Comparison of ENCODE assay signal across 24 cellular contexts in the genomic region with DNA sequence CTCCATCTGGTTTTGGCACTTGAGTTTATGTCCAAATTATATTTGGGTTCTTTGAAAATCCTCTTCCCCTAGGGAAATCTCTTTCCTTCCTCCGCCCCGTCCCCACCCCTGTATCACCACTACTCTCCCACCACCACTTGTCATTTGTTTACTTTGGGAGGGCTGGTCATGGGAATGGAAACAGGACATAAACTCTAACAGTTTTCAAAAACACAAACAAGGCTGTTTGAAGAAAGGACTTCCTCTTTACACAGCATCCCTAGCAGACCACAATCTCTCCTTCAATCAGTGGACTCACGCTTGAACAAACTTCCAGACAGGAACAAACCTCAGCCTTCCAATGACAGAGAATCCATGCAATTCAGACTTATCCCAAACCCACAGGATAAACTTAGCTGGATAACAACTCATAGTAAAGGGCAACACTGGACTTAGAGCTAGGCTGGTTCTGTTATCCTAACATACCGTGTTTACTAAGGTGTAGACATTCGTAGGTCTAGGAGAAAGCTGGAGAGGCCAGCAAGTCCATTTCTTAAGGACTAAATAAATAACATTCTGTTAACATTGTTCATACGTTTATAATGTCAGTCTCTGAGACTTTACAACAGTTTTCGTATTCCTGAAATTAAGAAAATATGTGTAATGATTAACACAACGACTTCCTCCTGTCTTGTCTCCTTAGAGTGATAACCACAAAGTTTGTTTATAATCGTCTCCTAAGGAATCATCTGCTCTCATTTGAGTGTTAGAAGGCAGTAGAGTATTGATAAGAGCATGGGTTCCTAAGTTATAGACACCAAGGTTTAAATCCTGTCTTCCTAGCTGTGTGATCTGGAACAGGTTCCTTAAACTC. TPM values are rescaled to one million over a fixed set of nuclear protein-coding genes. Genes with fewer than 3 reads are reported as not detected.
A peak's percentile ranks its signal among the peaks of the same experiment; 100 is the strongest.
DNase-seq lines count a peak whose midpoint lies in the region; ATAC-seq, FAIRE-seq and TF ChIP-seq lines count a peak whose summit lies in the region.
"Had no signal": no experiment of that assay in that cellular context is flagged by ENCODE, and none has a peak within 500 bp of the region (broad histone marks: within the 10 kb centered on the region; RNA-seq: fewer than 3 reads in every experiment).

No MANE protein-coding gene starts in this region.

- no peak overlapping the region for H3K9ac ChIP-seq in BLaER1
- H3K9ac ChIP-seq in IMR-90 (ENCODE audit: low read depth, low read length), result no peak overlapping the region
- no peak overlapping the region for H3K9ac ChIP-seq in adipocyte (ENCODE audit: low read length)

- H3K14ac ChIP-seq in IMR-90 (replicated peaks; ENCODE audit: low read depth, low read length), result peak overlapping the region; percentile 87

- H3K9me3 ChIP-seq in BLaER1, result no peaks in the 10 kb centered on the region
- no peaks in the 10 kb centered on the region for H3K9me3 ChIP-seq in IMR-90 (ENCODE audit: control insufficient read depth, insufficient read depth, low read length)
- peaks cover 7% of the 10 kb centered on the region for H3K9me3 ChIP-seq in adipocyte (ENCODE audit: control insufficient read depth, low read length)
- no peaks in the 10 kb centered on the region for H3K9me3 ChIP-seq in hepatocyte (ENCODE audit: low read depth)
- H3K9me3 ChIP-seq: A549, upper lobe of left lung had no signal

- 80% methylated on average over 1 of the region's 9 CpGs; no CpG with 5 or more reads in 1 of the 2 experiments for WGBS in IMR-90 (ENCODE audit: extremely low coverage in 2 of 2, insufficient read length in 1 of 2), 2 experiments
- 42% methylated on average over 9 of the region's 9 CpGs for WGBS in hepatocyte (ENCODE audit: low lambda C conversion rate, missing lambda C conversion rate)

- H3K9me1 ChIP-seq in IMR-90 (ENCODE audit: insufficient read depth, low read length), result no peaks in the 10 kb centered on the region; the same call in 1 of the 2 replicates

- TF ChIP-seq CTCF in IMR-90 (conservative IDR thresholded peaks at IDR 0.05; ENCODE audit: low read depth, low read length), result no peak
- no peak for TF ChIP-seq CTCF in hepatocyte (IDR thresholded peaks at IDR 0.05; ENCODE audit: poor library complexity)
- no peak for TF ChIP-seq CTCF in D721Med (IDR thresholded peaks at IDR 0.05; ENCODE audit: insufficient read depth, missing control alignments)

- H3K27me3 ChIP-seq in BLaER1, result no peaks in the 10 kb centered on the region
- no peaks in the 10 kb centered on the region for H3K27me3 ChIP-seq in IMR-90 (ENCODE audit: control insufficient read depth, insufficient read depth, low read length)
- H3K27me3 ChIP-seq in adipocyte (replicated peaks; ENCODE audit: control insufficient read depth, insufficient read depth, low read length), result no peaks in the 10 kb centered on the region
- no peaks in the 10 kb centered on the region for H3K27me3 ChIP-seq in hepatocyte
- H3K27me3 ChIP-seq: upper lobe of left lung had no signal

- H3K4me3 ChIP-seq in BLaER1 (no peak overlapping the region), IMR-90 (ENCODE audit: insufficient read depth, low read depth, low read length) (no peak overlapping the region), adipocyte (ENCODE audit: low read length) (no peak overlapping the region), hepatocyte (no peak overlapping the region)
- H3K4me3 ChIP-seq: A549, upper lobe of left lung had no signal

- no peaks in the 10 kb centered on the region for H3K36me3 ChIP-seq in BLaER1
- no peaks in the 10 kb centered on the region for H3K36me3 ChIP-seq in IMR-90 (ENCODE audit: control insufficient read depth, insufficient read depth, low read length)
- no peaks in the 10 kb centered on the region for H3K36me3 ChIP-seq in adipocyte (ENCODE audit: control insufficient read depth, insufficient read depth, low read length, severe bottlenecking)
- no peaks in the 10 kb centered on the region for H3K36me3 ChIP-seq in hepatocyte (replicated peaks; ENCODE audit: insufficient read depth, low read depth)
- H3K36me3 ChIP-seq: upper lobe of left lung had no signal

- no peak for TF ChIP-seq RAD21 in IMR-90 (IDR thresholded peaks at IDR 0.05; ENCODE audit: low read length)

- CTCF ChIA-PET in IMR-90 (lab: Yijun Ruan, JAX), result no interaction called here

- no peak for TF ChIP-seq POLR2A in IMR-90 (IDR thresholded peaks at IDR 0.05; ENCODE audit: low read depth, low read length)

- H2AK5ac ChIP-seq in IMR-90 (ENCODE audit: low read depth, low read length), result peak overlapping the region; percentile 60

- H3K4me2 ChIP-seq in BLaER1, result peak overlapping the region; percentile 60
- peak overlapping the region; percentile 46; the same call in 1 of the 2 replicates for H3K4me2 ChIP-seq in IMR-90 (ENCODE audit: low read depth, low read length)
- peak overlapping the region; percentile 1 for H3K4me2 ChIP-seq in hepatocyte
- H3K4me2 ChIP-seq: A549 had no signal

- peak overlapping the region; percentile 32 for H3K23ac ChIP-seq in IMR-90 (ENCODE audit: low read depth, low read length)

- peak overlapping the region; percentile 59; the same call in 1 of the 2 replicates for H3K56ac ChIP-seq in IMR-90 (ENCODE audit: extremely low read depth, insufficient read depth, low read length)

- H2AFZ ChIP-seq in IMR-90 (replicated peaks; ENCODE audit: low read length, poor library complexity), result no peak overlapping the region
- no peak overlapping the region for H2AFZ ChIP-seq in hepatocyte

- DNase-seq in IMR-90 (peak; percentile 37), adipocyte (ENCODE audit: low read depth) (peak; percentile 44), hepatocyte (ENCODE audit: low spot score) (no peak), D721Med (ENCODE audit: insufficient read length, low spot score) (no peak), CD1c-positive myeloid dendritic cell (ENCODE audit: extremely low spot score) (no peak), NCI-H1417 (lab: John Stamatoyannopoulos, UW) (no peak), COLO829 (ENCODE audit: low spot score) (no peak)
- DNase-seq: activated CD4-positive, alpha-beta T cell treated with anti-CD3 and anti-CD28 coated beads, Interleukin-2, amount 50 U/mL, for 48 hours; activated T-cell treated with anti-CD3 and anti-CD28 coated beads, Interleukin-2, amount 50 U/mL, for 24 hours; dermis blood vessel endothelial cell; glutamatergic neuron; immature natural killer cell; NCI-H1930; NCI-H524; stimulated activated naive CD4-positive, alpha-beta T cell treated with Interleukin-2 at 50 U/mL for 16 hours; upper lobe of left lung had no signal

- H2BK5ac ChIP-seq in IMR-90 (ENCODE audit: low read depth, low read length, poor library complexity, severe bottlenecking), result peak overlapping the region; percentile 95

- peak overlapping the region; percentile 79; the same call in 1 of the 2 replicates for H3K18ac ChIP-seq in IMR-90 (ENCODE audit: low read depth, low read length)

- H2BK15ac ChIP-seq in IMR-90 (ENCODE audit: low read depth, low read length), result peak overlapping the region; percentile 73; the same call in 1 of the 3 replicates

- intact Hi-C loops in IMR-90 (cut with micrococcal nuclease), result no loop called here

- peak overlapping the region; percentile 40 for H4K91ac ChIP-seq in IMR-90 (ENCODE audit: insufficient read depth, low read depth, low read length)

- ATAC-seq in IMR-90 (ENCODE audit: low read depth), result peak; percentile 31
- ATAC-seq: A549 had no signal

- peak overlapping the region; percentile 54; the same call in 1 of the 2 replicates for H4K5ac ChIP-seq in IMR-90 (ENCODE audit: low read depth, low read length)

- peak overlapping the region; percentile 86 for H3K4ac ChIP-seq in IMR-90 (ENCODE audit: low read depth, low read length)

- POLR2A ChIA-PET in IMR-90 (lab: Charles Lee; ENCODE audit: unreplicated experiment), result no interaction called here

- H2BK120ac ChIP-seq in IMR-90 (ENCODE audit: low read depth, low read length), result peak overlapping the region; percentile 90

- H4K20me1 ChIP-seq in BLaER1 (no peaks in the 10 kb centered on the region), IMR-90 (ENCODE audit: insufficient read depth, low read length) (no peaks in the 10 kb centered on the region), hepatocyte (ENCODE audit: insufficient read depth, poor library complexity, severe bottlenecking) (no peaks in the 10 kb centered on the region)

- peak overlapping the region; percentile 92 for H2BK20ac ChIP-seq in IMR-90 (ENCODE audit: low read depth, low read length)

- H3K79me2 ChIP-seq in hepatocyte, result no peaks in the 10 kb centered on the region

- peak overlapping the region in 1 of 2 experiments; percentile 77; a peak in 2 of 4 replicates for H4K8ac ChIP-seq in IMR-90 (ENCODE audit: low read depth in 2 of 2, low read length in 2 of 2)

- in situ Hi-C loops in IMR-90 (cut with MboI; ENCODE audit: low sequenced_read_pairs), result no loop called here

- H3K27ac ChIP-seq in BLaER1, result no peak overlapping the region; the same call in 1 of the 2 replicates
- no peak overlapping the region for H3K27ac ChIP-seq in IMR-90 (ENCODE audit: insufficient read depth, low read length)
- H3K27ac ChIP-seq in hepatocyte, result no peak overlapping the region
- H3K27ac ChIP-seq: A549, upper lobe of left lung had no signal

- no peaks in the 10 kb centered on the region for H3K9me2 ChIP-seq in hepatocyte (replicated peaks; ENCODE audit: insufficient read depth)

- peak overlapping the region; percentile 4 for H2AK9ac ChIP-seq in IMR-90 (replicated peaks; ENCODE audit: low read depth, low read length, poor library complexity)

- peaks cover 18% of the 10 kb centered on the region for H3K4me1 ChIP-seq in BLaER1
- peaks cover 6% of the 10 kb centered on the region; the same call in 1 of the 2 replicates for H3K4me1 ChIP-seq in IMR-90 (ENCODE audit: control insufficient read depth, insufficient read depth, low read length)
- H3K4me1 ChIP-seq in adipocyte (ENCODE audit: control insufficient read depth, insufficient read depth, low read length), result peaks cover 5% of the 10 kb centered on the region
- no peaks in the 10 kb centered on the region for H3K4me1 ChIP-seq in hepatocyte (ENCODE audit: insufficient read depth)
- H3K4me1 ChIP-seq: A549, upper lobe of left lung had no signal

- no peaks in the 10 kb centered on the region for H3K79me1 ChIP-seq in IMR-90 (ENCODE audit: low read depth in 1 of 2, low read length in 2 of 2)

- dilution Hi-C loops in IMR-90 (cut with HindIII; ENCODE audit: low sequenced_read_pairs, unreplicated experiment), result no loop called here

- BruUV-seq in IMR-90 (replicated peaks; lab: Mats Ljungman, UMichigan), result no TSS peak

- no peak for FAIRE-seq in D721Med (lab: Jason Lieb, UNC)
- FAIRE-seq: A549, TTC549 had no signal

RNA-seq across cellular contexts. Expression of a gene that starts 44.1 kb away (rescaled TPM):
- total RNA-seq in IMR-90 (2012; rRNA removed) (not detected in 2 replicates), hepatocyte (0.20 and 0.80 TPM in 2 replicates)
- polyA plus RNA-seq in IMR-90 (2012; rRNA removed) (not detected in 2 replicates), hepatocyte (not detected in 2 replicates)
- not detected in 2 replicates for polyA plus RNA-seq in IMR-90 (2012; cell fraction: cytosol; rRNA removed)
- polyA plus RNA-seq in IMR-90 (2012; cell fraction: nucleus; rRNA removed; ENCODE audit: low replicate concordance), result not detected in 2 replicates
- total RNA-seq: dermis blood vessel endothelial cell, lung microvascular endothelial cell, neural crest cell, SK-MEL-5, upper lobe of left lung had no signal
- polyA plus RNA-seq: A549, CD14-positive monocyte, esophagus, immature natural killer cell had no signal

RNA-seq across cellular contexts. Expression of a gene that starts 52.9 kb away (rescaled TPM):
- total RNA-seq in IMR-90 (2012; rRNA removed), result 38.9 and 39.4 TPM in 2 replicates
- polyA plus RNA-seq in IMR-90 (2012; rRNA removed), result 10.5 and 10.9 TPM in 2 replicates
- 1.9 and 7.1 TPM in 2 replicates for polyA plus RNA-seq in IMR-90 (2012; cell fraction: cytosol; rRNA removed)
- polyA plus RNA-seq in IMR-90 (2012; cell fraction: nucleus; rRNA removed; ENCODE audit: low replicate concordance), result 1.6 and 10.0 TPM in 2 replicates
- 86.9 and 91.4 TPM in 2 replicates for total RNA-seq in hepatocyte
- 74.7 and 81.5 TPM in 2 replicates for polyA plus RNA-seq in hepatocyte
- polyA plus RNA-seq: CD14-positive monocyte had no signal

RNA-seq across cellular contexts. Expression of a gene that starts 53.7 kb away (rescaled TPM):
- total RNA-seq in IMR-90 (2012; rRNA removed) (not detected in 2 replicates), hepatocyte (not detected in 2 replicates)
- polyA plus RNA-seq in IMR-90 (2012; rRNA removed) (not detected in 2 replicates), hepatocyte (1.5 TPM in 1 of 2 replicates, not detected in the other)
- not detected in 2 replicates for polyA plus RNA-seq in IMR-90 (2012; cell fraction: cytosol; rRNA removed)
- polyA plus RNA-seq in IMR-90 (2012; cell fraction: nucleus; rRNA removed; ENCODE audit: low replicate concordance), result not detected in 2 replicates
- total RNA-seq: dermis blood vessel endothelial cell, lung microvascular endothelial cell, neural crest cell had no signal
- polyA plus RNA-seq: A549, CD14-positive monocyte, esophagus, immature natural killer cell had no signal

Comparison
In these comparisons a context has a peak if more than half of its experiments do, and no peak if none do; other contexts are left out.
1. H3K4me2 ChIP-seq: peak in every context shown above with its lines; median percentile 60 in BLaER1; 46 in IMR-90; 1 in hepatocyte.
2. DNase-seq: peak in IMR-90 (single experiment) and adipocyte (single experiment); none in hepatocyte (single experiment), D721Med (single experiment), CD1c-positive myeloid dendritic cell (single experiment), NCI-H1417 (0 of 3) and COLO829 (single experiment).